In genomic region chr3:36380171-36381031, GRCh38 we compare ENCODE assay signal across 8 cellular contexts. TPM values are rescaled to one million over a fixed set of nuclear protein-coding genes. Genes with fewer than 3 reads are reported as not detected.
DNase-seq lines count a peak whose midpoint lies in the region; ATAC-seq and TF ChIP-seq lines count a peak whose summit lies in the region.

TSS of gene STAC (plus strand) at chr3:36380504. CDS start at chr3:36380644, 140 bp downstream.

- H3K27me3 ChIP-seq in lower lobe of right lung (ENCODE audit: low read depth) (peaks cover 7% of the 10 kb centered on the region), tibial nerve (peaks cover 0 to 10% of the 10 kb centered on the region in 2 donors)

- WGBS in tibial nerve, 2 donors: 1 to 3% methylated on average over 41 to 43 of the region's 76 CpGs

- no peak for TF ChIP-seq POLR2A in tibial nerve (IDR thresholded peaks at IDR 0.05)

- TF ChIP-seq CTCF in choroid plexus epithelial cell (conservative IDR thresholded peaks at IDR 0.05; ENCODE audit: low read depth, low read length): no peak
- TF ChIP-seq CTCF in lower lobe of right lung (IDR thresholded peaks at IDR 0.05): no peak
- no peak for TF ChIP-seq CTCF in tibial nerve (IDR thresholded peaks at IDR 0.05)

- peaks cover 8% of the 10 kb centered on the region for H3K4me1 ChIP-seq in lower lobe of right lung
- peaks cover 0 to 15% (median 0%) of the 10 kb centered on the region in 4 donors for H3K4me1 ChIP-seq in tibial nerve

- H3K36me3 ChIP-seq in lower lobe of right lung (no peaks in the 10 kb centered on the region), tibial nerve (no peaks in the 10 kb centered on the region)

- DNase-seq in activated gamma-delta T cell (lab: John Stamatoyannopoulos, UW): peak; percentile 6
- no peak for DNase-seq in activated gamma-delta T cell treated with Interleukin-2 at 50 U/mL for 16 hours
- DNase-seq in NOMO-1 (lab: John Stamatoyannopoulos, UW; ENCODE audit: unreplicated experiment in 2 of 2): peak; percentile 74 to 80
- DNase-seq in choroid plexus epithelial cell (ENCODE audit: low read depth): no peak
- DNase-seq in lower lobe of right lung: peak; percentile 81
- no peak for DNase-seq in tibial nerve (ENCODE audit: low spot score in 2 of 2)
- DNase-seq in midbrain (lab: John Stamatoyannopoulos, UW): no peak

- ATAC-seq in lower lobe of right lung: peak; percentile 88 to 94
- ATAC-seq in HG03108 (IDR thresholded peaks at IDR 0.05; ENCODE audit: unreplicated experiment): no peak

- H3K27ac ChIP-seq in lower lobe of right lung (no peak within 1 kb of the TSS), tibial nerve (peak within 1 kb of the TSS in 1 of 4 donors; percentile 18)

- intact Hi-C loops in lower lobe of right lung (cut with DNase I): no loop called here

- peak within 1 kb of the TSS; percentile 56 for H3K4me3 ChIP-seq in choroid plexus epithelial cell (ENCODE audit: low read depth, low read length)
- H3K4me3 ChIP-seq in lower lobe of right lung: peak within 1 kb of the TSS; percentile 59
- H3K4me3 ChIP-seq in tibial nerve: peak within 1 kb of the TSS; percentile 20 to 59 (median 34)

- no peak for TF ChIP-seq EP300 in tibial nerve (IDR thresholded peaks at IDR 0.05)

- H3K9me3 ChIP-seq in lower lobe of right lung (no peaks in the 10 kb centered on the region), tibial nerve (no peaks in the 10 kb centered on the region)

RNA-seq across cellular contexts. Expression of gene STAC, which starts in this region (rescaled TPM):
- total RNA-seq in lower lobe of right lung (51.4 TPM), tibial nerve (1 to 10 TPM; 2.4 to 4.2 (median 3.7) TPM)

Comparison
In these comparisons a context has a peak if more than half of its experiments do, and no peak if none do; other contexts are left out.
1. RNA of gene STAC (total RNA-seq): 51.4 TPM in lower lobe of right lung (single experiment); 2.4 to 4.2 TPM in tibial nerve; every median in the first group is over 10 times any median in the second.
2. DNase-seq: peak in activated gamma-delta T cell (single experiment), NOMO-1 (2 of 2) and lower lobe of right lung (single experiment); none in activated gamma-delta T cell treated with Interleukin-2 at 50 U/mL for 16 hours (single experiment), choroid plexus epithelial cell (single experiment), tibial nerve (0 of 2) and midbrain (single experiment).
3. Peak in every context shown above with its lines, with median percentiles within 50 percentile points of each other: H3K4me3 ChIP-seq.